ENCODE assay signal across 8 cellular contexts in genomic region chr22:32080904-32081303, GRCh38. TPM values are rescaled to one million over a fixed set of nuclear protein-coding genes. Genes with fewer than 3 reads are reported as not detected.
A peak's percentile ranks its signal among the peaks of the same experiment; 100 is the strongest.
DNase-seq lines count a peak whose midpoint lies in the region; ATAC-seq, FAIRE-seq and TF ChIP-seq lines count a peak whose summit lies in the region.

No MANE protein-coding gene starts in this region.

- peak; percentile 73 for FAIRE-seq in A204.1 (lab: Jason Lieb, UNC)

- no peaks in the 10 kb centered on the region for H3K36me3 ChIP-seq in ascending aorta

- H3K27me3 Mint-ChIP-seq in activated B cell treated with CpG ODN at 0.5 μM for 24 hours = peaks cover 4% of the 10 kb centered on the region

- no peaks in the 10 kb centered on the region for H3K9me3 Mint-ChIP-seq in activated B cell treated with CpG ODN at 0.5 μM for 24 hours

- TF ChIP-seq CTCF in activated B cell treated with CpG ODN at 0.5 μM for 24 hours (IDR thresholded peaks at IDR 0.05) (no peak), ascending aorta (IDR thresholded peaks at IDR 0.05) (peak in 1 of 3 experiments; percentile 19)

- no peak overlapping the region for H3K27ac ChIP-seq in ascending aorta

- no peak overlapping the region for H3K4me3 Mint-ChIP-seq in activated B cell treated with CpG ODN at 0.5 μM for 24 hours

- no peaks in the 10 kb centered on the region for H3K4me1 Mint-ChIP-seq in activated B cell treated with CpG ODN at 0.5 μM for 24 hours

- H3K9me3 ChIP-seq in ascending aorta = no peaks in the 10 kb centered on the region

- POLR2A ChIA-PET in activated B cell treated with CpG ODN at 0.5 μM for 24 hours (lab: Charles Lee) = no interaction called here

- no peak overlapping the region for H3K4me3 ChIP-seq in ascending aorta

- no peaks in the 10 kb centered on the region for H3K4me1 ChIP-seq in ascending aorta

- no peaks in the 10 kb centered on the region for H3K27me3 ChIP-seq in ascending aorta

- H3K27ac Mint-ChIP-seq in activated B cell treated with CpG ODN at 0.5 μM for 24 hours = no peak overlapping the region

- intact Hi-C loops in activated B cell treated with CpG ODN at 0.5 μM for 24 hours (cut with micrococcal nuclease) (loop anchor here (1.0 kb wide), 1 partner anchor 104 kb away; no protein-coding TSS in a partner anchor), ascending aorta (cut with DNase I) (no loop called here)

- ATAC-seq in activated B cell treated with CpG ODN at 0.5 μM for 24 hours (ENCODE audit: low read depth) (peak; percentile 62), HG03460 (IDR thresholded peaks at IDR 0.05; ENCODE audit: unreplicated experiment) (no peak)

- DNase-seq in Daoy (ENCODE audit: low read depth) (peak; percentile 55), NCI-H1105 (lab: John Stamatoyannopoulos, UW) (peak; percentile 9), activated B cell treated with CpG ODN at 0.5 μM for 24 hours (no peak), foreskin melanocyte (peak; percentile 24), pulmonary artery endothelial cell (ENCODE audit: low read depth, low spot score) (peak; percentile 10), ascending aorta (ENCODE audit: low spot score in 2 of 2) (no peak)

- CTCF ChIA-PET in activated B cell treated with CpG ODN at 0.5 μM for 24 hours (lab: Charles Lee) = interaction anchor here (1.2 to 2.1 kb wide), 2 partner anchors 102 to 104 kb away, joined by 3 to 7 read pairs; no protein-coding TSS in a partner anchor

- no peaks in the 10 kb centered on the region for H3K36me3 Mint-ChIP-seq in activated B cell treated with CpG ODN at 0.5 μM for 24 hours (ENCODE audit: low read depth)

RNA-seq across cellular contexts. Expression of gene SLC5A1, which starts 37.8 kb away (rescaled TPM):
- not detected in 2 replicates for total RNA-seq in Daoy (2014; rRNA removed; shearing (Covaris generic))
- not detected in 2 replicates for total RNA-seq in activated B cell treated with CpG ODN at 0.5 μM for 24 hours
- total RNA-seq in pulmonary artery endothelial cell = under 0.01 TPM in 1 of 2 replicates, not detected in the other
- total RNA-seq in ascending aorta = not detected

Comparison
In these comparisons a context has a peak if more than half of its experiments do, and no peak if none do; other contexts are left out.
1. DNase-seq: peak in Daoy (single experiment), NCI-H1105 (single experiment), foreskin melanocyte (single experiment) and pulmonary artery endothelial cell (single experiment); none in activated B cell treated with CpG ODN at 0.5 μM for 24 hours (single experiment) and ascending aorta (0 of 2).